In genomic region chr21:25039461-25040380, GRCh38 we compare ENCODE assay signal across 8 cellular contexts.
DNase-seq lines count a peak whose midpoint lies in the region; ATAC-seq and TF ChIP-seq lines count a peak whose summit lies in the region.

No MANE protein-coding gene starts in this region.

- no peak overlapping the region for H3K9ac ChIP-seq in colonic mucosa (ENCODE audit: low read depth in 2 of 2, low read length in 2 of 2)

- no peak overlapping the region for H3K27ac ChIP-seq in colonic mucosa

- CTCF ChIA-PET in activated CD8-positive, alpha-beta memory T cell treated with anti-CD3 and anti-CD28 coated beads, Interleukin-2, amount 10 ng/mL, durations not matched to agents 7 days and 5 days (lab: Charles Lee) = no interaction called here

- H3K27me3 ChIP-seq in colonic mucosa = no peaks in the 10 kb centered on the region

- no peaks in the 10 kb centered on the region for H3K36me3 Mint-ChIP-seq in activated CD8-positive, alpha-beta memory T cell treated with anti-CD3 and anti-CD28 coated beads, Interleukin-2, amount 10 ng/mL, durations not matched to agents 7 days and 5 days

- TF ChIP-seq CTCF in colonic mucosa (IDR thresholded peaks at IDR 0.05) = no peak

- no peaks in the 10 kb centered on the region for H3K4me1 ChIP-seq in colonic mucosa

- no peaks in the 10 kb centered on the region for H3K27me3 Mint-ChIP-seq in activated CD8-positive, alpha-beta memory T cell treated with anti-CD3 and anti-CD28 coated beads, Interleukin-2, amount 10 ng/mL, durations not matched to agents 7 days and 5 days

- ATAC-seq in GM21423 (IDR thresholded peaks at IDR 0.05; ENCODE audit: unreplicated experiment) = peak; percentile 87
- peak; percentile 88 for ATAC-seq in HG03565 (IDR thresholded peaks at IDR 0.05; ENCODE audit: unreplicated experiment)
- no peak for ATAC-seq in activated CD8-positive, alpha-beta memory T cell treated with anti-CD3 and anti-CD28 coated beads, Interleukin-2, amount 10 ng/mL, durations not matched to agents 7 days and 5 days

- intact Hi-C loops in colonic mucosa (cut with DNase I) = loop anchor here (10.0 kb wide), 1 partner anchor 145 kb away; no protein-coding TSS in a partner anchor

- no peaks in the 10 kb centered on the region for H3K9me3 ChIP-seq in colonic mucosa

- no peak overlapping the region for H3K4me3 ChIP-seq in colonic mucosa

- DNase-seq in ELR (ENCODE audit: low read depth) (peak; percentile 48), NOMO-1 treated with dmso at 0.1 percent for 144 hours (lab: John Stamatoyannopoulos, UW; ENCODE audit: unreplicated experiment) (peak; percentile 52), inferior parietal cortex (ENCODE audit: extremely low spot score) (peak; percentile 50), AG20443 (ENCODE audit: low spot score) (no peak), colonic mucosa (no peak)
- no peak for DNase-seq in activated CD8-positive, alpha-beta memory T cell treated with anti-CD3 and anti-CD28 coated beads, Interleukin-2, amount 10 ng/mL, durations not matched to agents 7 days and 5 days

- no peaks in the 10 kb centered on the region for H3K36me3 ChIP-seq in colonic mucosa

- no peaks in the 10 kb centered on the region for H3K4me1 Mint-ChIP-seq in activated CD8-positive, alpha-beta memory T cell treated with anti-CD3 and anti-CD28 coated beads, Interleukin-2, amount 10 ng/mL, durations not matched to agents 7 days and 5 days

- no peak overlapping the region for H3K4me3 Mint-ChIP-seq in activated CD8-positive, alpha-beta memory T cell treated with anti-CD3 and anti-CD28 coated beads, Interleukin-2, amount 10 ng/mL, durations not matched to agents 7 days and 5 days

- no peak overlapping the region for H3K27ac Mint-ChIP-seq in activated CD8-positive, alpha-beta memory T cell treated with anti-CD3 and anti-CD28 coated beads, Interleukin-2, amount 10 ng/mL, durations not matched to agents 7 days and 5 days

- H3K9me3 Mint-ChIP-seq in activated CD8-positive, alpha-beta memory T cell treated with anti-CD3 and anti-CD28 coated beads, Interleukin-2, amount 10 ng/mL, durations not matched to agents 7 days and 5 days (ENCODE audit: low read depth) = no peaks in the 10 kb centered on the region

Comparison
In these comparisons a context has a peak if more than half of its experiments do, and no peak if none do; other contexts are left out.
1. DNase-seq: peak in ELR (single experiment), NOMO-1 treated with dmso at 0.1 percent for 144 hours (single experiment) and inferior parietal cortex (single experiment); none in AG20443 (single experiment), activated CD8-positive, alpha-beta memory T cell treated with anti-CD3 and anti-CD28 coated beads, Interleukin-2, amount 10 ng/mL, durations not matched to agents 7 days and 5 days (single experiment) and colonic mucosa (single experiment).